7 cellular contexts compared by ENCODE assay signal in genomic region chr11:2930705-2931415, GRCh38. TPM values are rescaled to one million over a fixed set of nuclear protein-coding genes. Genes with fewer than 3 reads are reported as not detected.
DNase-seq lines count a peak whose midpoint lies in the region; ATAC-seq and TF ChIP-seq lines count a peak whose summit lies in the region.

No MANE protein-coding gene starts in this region.

- peak in 1 of 3 donors; percentile 21 for TF ChIP-seq POLR2A in body of pancreas (IDR thresholded peaks at IDR 0.05)

- CTCF ChIA-PET in PC-9 (lab: Charles Lee) = interaction anchor here (0.6 to 1.2 kb wide), 4 partner anchors 31 to 398 kb away, joined by 3 read pairs; no protein-coding TSS in a partner anchor

- H3K36me3 ChIP-seq in PC-9 (ENCODE audit: low read depth) (no peaks in the 10 kb centered on the region), body of pancreas (replicated peaks in 1 of 2; ENCODE audit: insufficient read depth in 1 of 2, low read depth in 2 of 2) (no peaks in the 10 kb centered on the region)

- intact Hi-C loops in PC-9 (cut with micrococcal nuclease; ENCODE audit: unreplicated experiment) (loop anchor here (1.0 to 5.0 kb wide), 4 partner anchors 39 to 486 kb away; partner anchors contain the start of gene MRGPRG), body of pancreas (cut with DNase I) (no loop called here)

- H3K4me2 ChIP-seq in PC-9 = peak overlapping the region; percentile 84

- H3F3A ChIP-seq in PC-9 (ENCODE audit: insufficient read depth, low read depth) = peaks cover 19% of the 10 kb centered on the region

- H3K27me3 ChIP-seq in PC-9 (ENCODE audit: insufficient read depth, low read depth) (no peaks in the 10 kb centered on the region), body of pancreas (peaks cover 0 to 5% of the 10 kb centered on the region in 2 donors)

- peaks cover 28% of the 10 kb centered on the region for H3K79me2 ChIP-seq in PC-9 (ENCODE audit: low read depth)

- DNase-seq in GM12865 (ENCODE audit: low read depth) (peak; percentile 76), PC-9 (peak; percentile 72 to 87), body of pancreas (peak; percentile 88 to 94 (median 90)), iPS-NIHi7 (ENCODE audit: extremely low spot score) (peak; percentile 94)
- peak; percentile 46 for DNase-seq in stimulated activated CD4-positive, alpha-beta T cell treated with anti-CD3 and anti-CD28 coated beads, Interleukin-2, amount 100 ng/mL, for 24 hours

- no peaks in the 10 kb centered on the region for H3K9me2 ChIP-seq in PC-9 (ENCODE audit: insufficient read depth)

- H3K4me3 ChIP-seq in GM12865 (ENCODE audit: low read depth, low read length) (peak overlapping the region; percentile 55), PC-9 (peak overlapping the region; percentile 57), body of pancreas (no peak overlapping the region)

- peak overlapping the region; percentile 99 for H3K27ac ChIP-seq in PC-9
- H3K27ac ChIP-seq in body of pancreas = peak overlapping the region; percentile 47 to 77 (median 64)

- POLR2A ChIA-PET in PC-9 (lab: Charles Lee; ENCODE audit: unreplicated experiment) = no interaction called here

- ATAC-seq in HG02885 (IDR thresholded peaks at IDR 0.05; ENCODE audit: poor library complexity, unreplicated experiment) (peak; percentile 59), body of pancreas (peak; percentile 82), HG03521 (IDR thresholded peaks at IDR 0.05; ENCODE audit: unreplicated experiment) (no peak)

- TF ChIP-seq CTCF in GM12865 (IDR thresholded peaks at IDR 0.05; ENCODE audit: insufficient read depth, low read depth, low read length, missing control alignments) = peak; percentile 72
- TF ChIP-seq CTCF in PC-9 (conservative IDR thresholded peaks at IDR 0.05) = peak; percentile 83
- peak; percentile 82 to 98 (median 95) for TF ChIP-seq CTCF in body of pancreas (IDR thresholded peaks at IDR 0.05)

- no TSS peak for BruUV-seq in PC-9 (replicated peaks; lab: Mats Ljungman, UMichigan)

- H3K4me1 ChIP-seq in PC-9 (replicated peaks; ENCODE audit: insufficient read depth) (peaks cover 40% of the 10 kb centered on the region), body of pancreas (peaks cover 33% of the 10 kb centered on the region)

- no peak overlapping the region; the same call in 1 of the 2 replicates for H2AFZ ChIP-seq in PC-9

- peaks cover 5% of the 10 kb centered on the region; the same call in 1 of the 2 replicates for H4K20me1 ChIP-seq in PC-9 (ENCODE audit: insufficient read depth)

- no peaks in the 10 kb centered on the region for H3K9me3 ChIP-seq in PC-9 (ENCODE audit: insufficient read depth, low read depth)
- no peaks in the 10 kb centered on the region for H3K9me3 ChIP-seq in body of pancreas

- 23 to 24% methylated on average over 9 to 21 of the region's 21 CpGs for WGBS in body of pancreas, 2 donors

RNA-seq across cellular contexts. Expression of gene PHLDA2, which starts 1.6 kb away (rescaled TPM):
- 10.7 and 14.1 TPM in 2 replicates for total RNA-seq in PC-9 (2021)
- 1 to 10 TPM in 1 of 2 donors, not detected in 1; 4.2 TPM for total RNA-seq in body of pancreas

RNA-seq across cellular contexts. Expression of gene CDKN1C, which starts 45.3 kb away (rescaled TPM):
- 5.1 and 7.6 TPM in 2 replicates for total RNA-seq in PC-9 (2021)
- 100 to 1,000 TPM in 1 of 2 donors, 10 to 100 TPM in 1; 35.3 to 231 TPM for total RNA-seq in body of pancreas

Comparison
In these comparisons a context has a peak if more than half of its experiments do, and no peak if none do; other contexts are left out.
1. H3K4me3 ChIP-seq: peak in GM12865 (single experiment) and PC-9 (single experiment); none in body of pancreas (0 of 2).
2. Peak in every context shown above with its lines, with median percentiles within 50 percentile points of each other: DNase-seq and CTCF ChIP-seq.